ENCODE assay signal across 25 cellular contexts in genomic region chr5:51399636-51399993, GRCh38. TPM values are rescaled to one million over a fixed set of nuclear protein-coding genes. Genes with fewer than 3 reads are reported as not detected.
A peak's percentile ranks its signal among the peaks of the same experiment; 100 is the strongest.
DNase-seq lines count a peak whose midpoint lies in the region; TF ChIP-seq lines count a peak whose summit lies in the region.
"Had no signal": no experiment of that assay in that cellular context is flagged by ENCODE, and none has a peak within 500 bp of the region (broad histone marks: within the 10 kb centered on the region; RNA-seq: fewer than 3 reads in every experiment).

No MANE protein-coding gene starts in this region.

- DNase-seq in endodermal cell (no peak), mesothelial cell of epicardium (ENCODE audit: low spot score in 2 of 2, unreplicated experiment in 2 of 2) (no peak), type B pancreatic cell (ENCODE audit: extremely low spot score, unreplicated experiment) (no peak)
- DNase-seq in activated CD4-positive, alpha-beta T cell treated with anti-CD3 and anti-CD28 coated beads for 48 hours, result no peak
- no peak for DNase-seq in activated naive CD4-positive, alpha-beta T cell treated with anti-CD3 and anti-CD28 coated beads, Interleukin-2, amount 10 ng/mL, durations not matched to agents 7 days and 5 days
- no peak for DNase-seq in central memory CD4-positive, alpha-beta T cell
- DNase-seq: activated B cell treated with CpG ODN at 0.5 μM for 24 hours; activated CD8-positive, alpha-beta T cell treated with anti-CD3 and anti-CD28 coated beads for 36 hours; activated naive CD4-positive, alpha-beta T cell; activated T-cell treated with anti-CD3 and anti-CD28 coated beads, Interleukin-2, amount 50 U/mL, for 1 hour; AML-193; COR-L47; effector CD8-positive, alpha-beta T cell; NCI-H1092 treated with DMSO at 0.1 percent for 48 hours; NCI-H2081; NCI-H510A; T-helper 9 cell; thyroid gland had no signal

- H3K4me3 Mint-ChIP-seq in endodermal cell (peak overlapping the region; percentile 64), mesothelial cell of epicardium (peak overlapping the region; percentile 83), type B pancreatic cell (peak overlapping the region; percentile 85)
- no peak overlapping the region for H3K4me3 Mint-ChIP-seq in activated naive CD4-positive, alpha-beta T cell treated with anti-CD3 and anti-CD28 coated beads, Interleukin-2, amount 10 ng/mL, durations not matched to agents 7 days and 5 days
- H3K4me3 Mint-ChIP-seq: activated B cell treated with CpG ODN at 0.5 μM for 24 hours; activated CD8-positive, alpha-beta T cell treated with anti-CD3 and anti-CD28 coated beads for 36 hours; stimulated activated memory B cell treated with anti-CD40 and anti-IgM and Interleukin-4, amounts not matched to agents 10 μg/mL and 1 μg/mL and 100 μg/mL, for 72 hours had no signal

- H3K4me1 Mint-ChIP-seq in endodermal cell (peaks cover 46% of the 10 kb centered on the region), mesothelial cell of epicardium (peaks cover 61% of the 10 kb centered on the region), type B pancreatic cell (ENCODE audit: unreplicated experiment) (peaks cover 12% of the 10 kb centered on the region)
- no peaks in the 10 kb centered on the region for H3K4me1 Mint-ChIP-seq in activated naive CD4-positive, alpha-beta T cell treated with anti-CD3 and anti-CD28 coated beads, Interleukin-2, amount 10 ng/mL, durations not matched to agents 7 days and 5 days
- H3K4me1 Mint-ChIP-seq: activated B cell treated with CpG ODN at 0.5 μM for 24 hours; stimulated activated memory B cell treated with anti-CD40 and anti-IgM and Interleukin-4, amounts not matched to agents 10 μg/mL and 1 μg/mL and 100 μg/mL, for 72 hours had no signal

- 2 to 12% methylated on average over 9 to 10 of the region's 10 CpGs for WGBS in endodermal cell (ENCODE audit: insufficient coverage in 1 of 2, insufficient read length in 1 of 2), 2 experiments

- TF ChIP-seq CTCF in endodermal cell (conservative IDR thresholded peaks at IDR 0.05) (no peak), mesothelial cell of epicardium (IDR thresholded peaks at IDR 0.05; ENCODE audit: unreplicated experiment) (no peak), type B pancreatic cell (conservative IDR thresholded peaks at IDR 0.05) (no peak)

- peaks cover 80% of the 10 kb centered on the region for H3K27me3 ChIP-seq in HUES6 (ENCODE audit: control insufficient read depth, insufficient read depth, low read length)
- H3K27me3 ChIP-seq in endodermal cell (ENCODE audit: control insufficient read depth, insufficient read depth, low read length, poor library complexity, severe bottlenecking), result peaks cover 85% of the 10 kb centered on the region

- peak overlapping the region; percentile 19 for H3K9ac ChIP-seq in HUES6 (ENCODE audit: low read length)
- H3K9ac ChIP-seq in endodermal cell (ENCODE audit: extremely low read depth, low read length, poor library complexity, severe bottlenecking), result no peak overlapping the region
- H3K9ac ChIP-seq: parathyroid adenoma had no signal

- CTCF ChIA-PET in activated naive CD4-positive, alpha-beta T cell treated with anti-CD3 and anti-CD28 coated beads, Interleukin-2, amount 10 ng/mL, durations not matched to agents 7 days and 5 days (lab: Charles Lee), result no interaction called here

- H3K27me3 Mint-ChIP-seq in endodermal cell (ENCODE audit: insufficient read depth) (peaks cover 90% of the 10 kb centered on the region), mesothelial cell of epicardium (ENCODE audit: low read depth) (peaks cover 42% of the 10 kb centered on the region), type B pancreatic cell (peaks cover 92% of the 10 kb centered on the region)
- peaks cover 46% of the 10 kb centered on the region for H3K27me3 Mint-ChIP-seq in activated naive CD4-positive, alpha-beta T cell treated with anti-CD3 and anti-CD28 coated beads, Interleukin-2, amount 10 ng/mL, durations not matched to agents 7 days and 5 days

- H3K27ac Mint-ChIP-seq in endodermal cell (no peak overlapping the region), mesothelial cell of epicardium (peak overlapping the region; percentile 91), type B pancreatic cell (peak overlapping the region; percentile 4)
- no peak overlapping the region for H3K27ac Mint-ChIP-seq in activated naive CD4-positive, alpha-beta T cell treated with anti-CD3 and anti-CD28 coated beads, Interleukin-2, amount 10 ng/mL, durations not matched to agents 7 days and 5 days
- H3K27ac Mint-ChIP-seq: activated B cell treated with CpG ODN at 0.5 μM for 24 hours; activated CD8-positive, alpha-beta T cell treated with anti-CD3 and anti-CD28 coated beads for 36 hours; stimulated activated memory B cell treated with anti-CD40 and anti-IgM and Interleukin-4, amounts not matched to agents 10 μg/mL and 1 μg/mL and 100 μg/mL, for 72 hours had no signal

- H3K9me3 ChIP-seq in HUES6 (ENCODE audit: control insufficient read depth, insufficient read depth, low read depth, low read length) (no peaks in the 10 kb centered on the region), endodermal cell (ENCODE audit: control insufficient read depth, low read length) (no peaks in the 10 kb centered on the region)
- H3K9me3 ChIP-seq: thyroid gland had no signal

- peaks cover 48% of the 10 kb centered on the region for H3K4me1 ChIP-seq in HUES6 (ENCODE audit: control insufficient read depth, insufficient read depth, low read length)
- H3K4me1 ChIP-seq in endodermal cell (ENCODE audit: control insufficient read depth, insufficient read depth, low read length), result peaks cover 3% of the 10 kb centered on the region
- H3K4me1 ChIP-seq: parathyroid adenoma, thyroid gland had no signal

- H3K4me3 ChIP-seq in HUES6 (ENCODE audit: low read depth, low read length) (peak overlapping the region; percentile 53), endodermal cell (ENCODE audit: low read length) (peak overlapping the region; percentile 81)
- H3K4me3 ChIP-seq: thyroid gland had no signal

- no peaks in the 10 kb centered on the region for H3K9me3 Mint-ChIP-seq in endodermal cell
- H3K9me3 Mint-ChIP-seq in mesothelial cell of epicardium, result no peaks in the 10 kb centered on the region
- no peaks in the 10 kb centered on the region for H3K9me3 Mint-ChIP-seq in type B pancreatic cell
- no peaks in the 10 kb centered on the region for H3K9me3 Mint-ChIP-seq in activated naive CD4-positive, alpha-beta T cell treated with anti-CD3 and anti-CD28 coated beads, Interleukin-2, amount 10 ng/mL, durations not matched to agents 7 days and 5 days
- H3K9me3 Mint-ChIP-seq: activated CD8-positive, alpha-beta T cell treated with anti-CD3 and anti-CD28 coated beads for 36 hours had no signal

- H3K36me3 Mint-ChIP-seq in endodermal cell (ENCODE audit: low read depth) (no peaks in the 10 kb centered on the region), mesothelial cell of epicardium (no peaks in the 10 kb centered on the region), type B pancreatic cell (no peaks in the 10 kb centered on the region)
- no peaks in the 10 kb centered on the region for H3K36me3 Mint-ChIP-seq in activated naive CD4-positive, alpha-beta T cell treated with anti-CD3 and anti-CD28 coated beads, Interleukin-2, amount 10 ng/mL, durations not matched to agents 7 days and 5 days
- H3K36me3 Mint-ChIP-seq: stimulated activated memory B cell treated with anti-CD40 and anti-IgM and Interleukin-4, amounts not matched to agents 10 μg/mL and 1 μg/mL and 100 μg/mL, for 72 hours had no signal

- H3K27ac ChIP-seq in HUES6 (ENCODE audit: low read depth, low read length), result no peak overlapping the region
- H3K27ac ChIP-seq in endodermal cell (ENCODE audit: low read depth, low read length), result no peak overlapping the region
- H3K27ac ChIP-seq: parathyroid adenoma, RWPE1, thyroid gland had no signal

- H3K36me3 ChIP-seq in HUES6 (ENCODE audit: control insufficient read depth, insufficient read depth, low read length) (no peaks in the 10 kb centered on the region), endodermal cell (ENCODE audit: control insufficient read depth, insufficient read depth, low read length) (no peaks in the 10 kb centered on the region)
- H3K36me3 ChIP-seq: thyroid gland had no signal

RNA-seq across cellular contexts. Expression of gene ISL1, which starts 16.4 kb away (rescaled TPM):
- total RNA-seq in endodermal cell (1 to 10 TPM; 5.8 to 6.1 TPM), mesothelial cell of epicardium (12.0 to 14.7 TPM (median 13.7 TPM) in 3 replicates), type B pancreatic cell (ENCODE audit: low replicate concordance) (31.5 and 39.4 TPM in 2 replicates)
- 3.1 TPM for polyA plus RNA-seq in endodermal cell (2013, experiment 1 of 2)
- polyA plus RNA-seq in endodermal cell (2013, experiment 2 of 2), result 4.1 TPM
- total RNA-seq: activated B cell treated with CpG ODN at 0.5 μM for 24 hours; activated CD8-positive, alpha-beta T cell treated with anti-CD3 and anti-CD28 coated beads for 36 hours; cerebellum; LHCN-M2; liver had no signal
- polyA plus RNA-seq: liver had no signal

Comparison
In these comparisons a context has a peak if more than half of its experiments do, and no peak if none do; other contexts are left out.
1. H3K27ac Mint-ChIP-seq: peak in mesothelial cell of epicardium (single experiment) and type B pancreatic cell (single experiment); none in endodermal cell (single experiment) and activated naive CD4-positive, alpha-beta T cell treated with anti-CD3 and anti-CD28 coated beads, Interleukin-2, amount 10 ng/mL, durations not matched to agents 7 days and 5 days (single experiment).